11 cellular contexts compared by ENCODE assay signal in genomic region chr7:74575083-74575803, GRCh38.
DNase-seq lines count a peak whose midpoint lies in the region; ATAC-seq, FAIRE-seq and TF ChIP-seq lines count a peak whose summit lies in the region.
"Had no signal": no experiment of that assay in that cellular context is flagged by ENCODE, and none has a peak within 500 bp of the region (broad histone marks: within the 10 kb centered on the region; RNA-seq: fewer than 3 reads in every experiment).

No MANE protein-coding gene starts in this region.

- WGBS in HepG2 (ENCODE audit: low lambda C conversion rate) = 96% methylated on average over 12 of the region's 12 CpGs
- 84% methylated on average over 12 of the region's 12 CpGs for WGBS in right lobe of liver (ENCODE audit: insufficient coverage, low coverage, low lambda C conversion rate, missing lambda C conversion rate)
- WGBS in lung, 2 donors = 80 to 81% methylated on average over 12 of the region's 12 CpGs

- H4K20me1 ChIP-seq in HepG2 (ENCODE audit: insufficient read depth, low read length) = no peaks in the 10 kb centered on the region

- H3K36me3 ChIP-seq in HepG2 (replicated peaks in 1 of 2; ENCODE audit: control insufficient read depth in 1 of 2, insufficient read depth in 2 of 2, low read length in 2 of 2) (no peaks in the 10 kb centered on the region), right lobe of liver (no peaks in the 10 kb centered on the region), lung (ENCODE audit: control insufficient read depth in 2 of 2, insufficient read depth in 2 of 2, low read length in 2 of 2) (peaks cover 0 to 5% of the 10 kb centered on the region in 2 donors), tibial artery (no peaks in the 10 kb centered on the region)
- H3K36me3 ChIP-seq: cardiac muscle cell had no signal

- no peak for FAIRE-seq in HepG2 (lab: Jason Lieb, UNC)

- TF ChIP-seq RAD21 in HepG2 (CRISPR knock-in tag; IDR thresholded peaks at IDR 0.05) = no peak

- no peaks in the 10 kb centered on the region for H3K9me3 Mint-ChIP-seq in T-helper 2 cell treated with Interferon-gamma antibody and Interleukin-4, amounts not matched to agents 5 μg/mL and 100 μg/mL, for 36 hours
- H3K9me3 Mint-ChIP-seq: naive thymus-derived CD4-positive, alpha-beta T cell had no signal

- H3K27me3 Mint-ChIP-seq in T-helper 2 cell treated with Interferon-gamma antibody and Interleukin-4, amounts not matched to agents 5 μg/mL and 100 μg/mL, for 36 hours (ENCODE audit: low read depth) = no peaks in the 10 kb centered on the region
- H3K27me3 Mint-ChIP-seq: naive thymus-derived CD4-positive, alpha-beta T cell had no signal

- no peak overlapping the region for H3K4me2 ChIP-seq in HepG2 (ENCODE audit: low read depth, low read length)

- no peaks in the 10 kb centered on the region for H3K79me2 ChIP-seq in HepG2 (ENCODE audit: insufficient read depth, low read length)

- H3K9me3 ChIP-seq in HepG2 (ENCODE audit: low read length) (no peaks in the 10 kb centered on the region), right lobe of liver (no peaks in the 10 kb centered on the region), lung (ENCODE audit: control insufficient read depth in 2 of 2, insufficient read depth in 1 of 2, low read length in 1 of 2) (no peaks in the 10 kb centered on the region), tibial artery (no peaks in the 10 kb centered on the region)

- POLR2A ChIA-PET in HepG2 (lab: Yijun Ruan, JAX) = no interaction called here

- no peak overlapping the region for H3K27ac ChIP-seq in HepG2 (ENCODE audit: extremely low read length, insufficient read depth, low read length)
- H3K27ac ChIP-seq in right lobe of liver = no peak overlapping the region
- H3K27ac ChIP-seq in lung (ENCODE audit: low read depth in 1 of 2, low read length in 1 of 2) = peak overlapping the region in 1 of 2 donors; percentile 39
- H3K27ac ChIP-seq in substantia nigra (ENCODE audit: low read depth, low read length, poor library complexity, severe bottlenecking) = no peak overlapping the region
- no peak overlapping the region for H3K27ac ChIP-seq in tibial artery
- H3K27ac ChIP-seq: cardiac muscle cell had no signal

- intact Hi-C loops in HepG2 (cut with micrococcal nuclease; ENCODE audit: unreplicated experiment) = no loop called here
- intact Hi-C loops in right lobe of liver (cut with DNase I) = no loop called here
- intact Hi-C loops in tibial artery (cut with DNase I; ENCODE audit: low total_unique reads) = no loop called here

- TF ChIP-seq POLR2A in HepG2 (IDR thresholded peaks at IDR 0.05; ENCODE audit: insufficient read depth in 1 of 2, low read depth in 2 of 2, low read length in 2 of 2) (no peak), right lobe of liver (IDR thresholded peaks at IDR 0.05) (no peak)

- TF ChIP-seq EP300 in HepG2 (IDR thresholded peaks at IDR 0.05; ENCODE audit: low read depth in 2 of 2, low read length in 2 of 2) = no peak
- no peak for TF ChIP-seq EP300 in HepG2 (CRISPR knock-in tag; IDR thresholded peaks at IDR 0.05; ENCODE audit: borderline replicate concordance)

- BruUV-seq in HepG2 (replicated peaks; lab: Mats Ljungman, UMichigan) = no TSS peak

- H3K4me1 ChIP-seq in HepG2 (ENCODE audit: insufficient read depth, low read length) (peaks cover 16% of the 10 kb centered on the region), right lobe of liver (peaks cover 0 to 20% (median 9%) of the 10 kb centered on the region in 4 donors), lung (ENCODE audit: control insufficient read depth in 2 of 2, insufficient read depth in 2 of 2, low read length in 2 of 2) (no peaks in the 10 kb centered on the region), tibial artery (peaks cover 0 to 18% (median 8%) of the 10 kb centered on the region in 4 donors)

- no peak for DNase-seq in HepG2 (ENCODE audit: low spot score)
- no peak for DNase-seq in right lobe of liver
- DNase-seq in astrocyte of the spinal cord (ENCODE audit: low read depth, low spot score) = peak; percentile 78
- DNase-seq in lung (ENCODE audit: low spot score) = peak; percentile 63
- no peak for DNase-seq in T-helper 2 cell treated with Interferon-gamma antibody and Interleukin-4, amounts not matched to agents 5 μg/mL and 100 μg/mL, for 36 hours (ENCODE audit: low spot score)
- no peak for DNase-seq in D341Med (ENCODE audit: low spot score)
- no peak for DNase-seq in substantia nigra (lab: John Stamatoyannopoulos, UW)
- DNase-seq in tibial artery = no peak
- DNase-seq: naive thymus-derived CD4-positive, alpha-beta T cell; NCI-H1436 had no signal

- in situ Hi-C loops in HepG2 (cut with HindIII; ENCODE audit: extremely low pct_ligation_motif_present, low pct_unique_long_range_greater_than_20kb) (no loop called here), astrocyte of the spinal cord (cut with HindIII; ENCODE audit: low sequenced_read_pairs) (no loop called here)

- H3K4me3 Mint-ChIP-seq in T-helper 2 cell treated with Interferon-gamma antibody and Interleukin-4, amounts not matched to agents 5 μg/mL and 100 μg/mL, for 36 hours = no peak overlapping the region
- H3K4me3 Mint-ChIP-seq: naive thymus-derived CD4-positive, alpha-beta T cell had no signal

- CTCF ChIA-PET in HepG2 (lab: Yijun Ruan, JAX; ENCODE audit: low intra/inter-chr PET ratio, low total read pairs) = no interaction called here

- H3K4me3 ChIP-seq in HepG2 (replicated peaks in 1 of 3; ENCODE audit: insufficient read depth in 1 of 3, low read depth in 2 of 3, low read length in 3 of 3) = no peak overlapping the region
- no peak overlapping the region for H3K4me3 ChIP-seq in right lobe of liver
- no peak overlapping the region for H3K4me3 ChIP-seq in astrocyte of the spinal cord (ENCODE audit: low read depth, low read length)
- H3K4me3 ChIP-seq in lung = no peak overlapping the region
- H3K4me3 ChIP-seq in tibial artery = no peak overlapping the region
- H3K4me3 ChIP-seq: cardiac muscle cell had no signal

- no peak overlapping the region for H3K9ac ChIP-seq in HepG2 (ENCODE audit: insufficient read depth, low read depth, low read length)

- peaks cover 1% of the 10 kb centered on the region for H3K4me1 Mint-ChIP-seq in T-helper 2 cell treated with Interferon-gamma antibody and Interleukin-4, amounts not matched to agents 5 μg/mL and 100 μg/mL, for 36 hours (ENCODE audit: low read depth)

- no peak for ATAC-seq in HepG2
- no peak for ATAC-seq in right lobe of liver
- peak; percentile 32 for ATAC-seq in lung (ENCODE audit: insufficient read depth, low FRiP score)
- ATAC-seq: naive thymus-derived CD4-positive, alpha-beta T cell had no signal

- H2AFZ ChIP-seq in HepG2 (ENCODE audit: low read length) = no peak overlapping the region

- H3K27ac Mint-ChIP-seq in T-helper 2 cell treated with Interferon-gamma antibody and Interleukin-4, amounts not matched to agents 5 μg/mL and 100 μg/mL, for 36 hours = no peak overlapping the region

- no peak for TF ChIP-seq CTCF in HepG2 (CRISPR knock-in tag; IDR thresholded peaks at IDR 0.05)
- TF ChIP-seq CTCF in right lobe of liver (IDR thresholded peaks at IDR 0.05) = no peak
- no peak for TF ChIP-seq CTCF in astrocyte of the spinal cord (IDR thresholded peaks at IDR 0.05; ENCODE audit: low read depth, low read length)
- TF ChIP-seq CTCF in lung (IDR thresholded peaks at IDR 0.05; ENCODE audit: control extremely low read depth, extremely low read depth) = no peak
- no peak for TF ChIP-seq CTCF in tibial artery (IDR thresholded peaks at IDR 0.05)

- H3K36me3 Mint-ChIP-seq in T-helper 2 cell treated with Interferon-gamma antibody and Interleukin-4, amounts not matched to agents 5 μg/mL and 100 μg/mL, for 36 hours (ENCODE audit: low read depth) = no peaks in the 10 kb centered on the region
- H3K36me3 Mint-ChIP-seq: naive thymus-derived CD4-positive, alpha-beta T cell had no signal

- no peaks in the 10 kb centered on the region for H3K27me3 ChIP-seq in HepG2 (ENCODE audit: control insufficient read depth in 1 of 2, insufficient read depth in 2 of 2, low read length in 2 of 2)
- no peaks in the 10 kb centered on the region for H3K27me3 ChIP-seq in right lobe of liver
- H3K27me3 ChIP-seq in lung (ENCODE audit: control insufficient read depth, insufficient read depth) = no peaks in the 10 kb centered on the region
- H3K27me3 ChIP-seq in tibial artery = no peaks in the 10 kb centered on the region
- H3K27me3 ChIP-seq: cardiac muscle cell had no signal

TF ChIP-seq in HepG2, 621 proteins besides CTCF, POLR2A, EP300 and RAD21 (continues in another document):
- TF ChIP-seq ZMYM3 (CRISPR knock-in tag; IDR thresholded peaks at IDR 0.05) = peak; percentile 55
- TF ChIP-seq, protein P1, sequence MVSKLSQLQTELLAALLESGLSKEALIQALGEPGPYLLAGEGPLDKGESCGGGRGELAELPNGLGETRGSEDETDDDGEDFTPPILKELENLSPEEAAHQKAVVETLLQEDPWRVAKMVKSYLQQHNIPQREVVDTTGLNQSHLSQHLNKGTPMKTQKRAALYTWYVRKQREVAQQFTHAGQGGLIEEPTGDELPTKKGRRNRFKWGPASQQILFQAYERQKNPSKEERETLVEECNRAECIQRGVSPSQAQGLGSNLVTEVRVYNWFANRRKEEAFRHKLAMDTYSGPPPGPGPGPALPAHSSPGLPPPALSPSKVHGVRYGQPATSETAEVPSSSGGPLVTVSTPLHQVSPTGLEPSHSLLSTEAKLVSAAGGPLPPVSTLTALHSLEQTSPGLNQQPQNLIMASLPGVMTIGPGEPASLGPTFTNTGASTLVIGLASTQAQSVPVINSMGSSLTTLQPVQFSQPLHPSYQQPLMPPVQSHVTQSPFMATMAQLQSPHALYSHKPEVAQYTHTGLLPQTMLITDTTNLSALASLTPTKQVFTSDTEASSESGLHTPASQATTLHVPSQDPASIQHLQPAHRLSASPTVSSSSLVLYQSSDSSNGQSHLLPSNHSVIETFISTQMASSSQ (IDR thresholded peaks at IDR 0.05; ENCODE audit: low read depth) = no peak
- TF ChIP-seq, protein P1 (CRISPR knock-in tag; IDR thresholded peaks at IDR 0.05; ENCODE audit: borderline replicate concordance) = no peak

Comparison
In these comparisons a context has a peak if more than half of its experiments do, and no peak if none do; other contexts are left out.
1. DNase-seq: peak in astrocyte of the spinal cord (single experiment) and lung (single experiment); none in HepG2 (single experiment), right lobe of liver (0 of 3), T-helper 2 cell treated with Interferon-gamma antibody and Interleukin-4, amounts not matched to agents 5 μg/mL and 100 μg/mL, for 36 hours (single experiment), D341Med (single experiment), substantia nigra (0 of 49) and tibial artery (0 of 2).